ENCODE assay signal across 19 cellular contexts in the genomic region with DNA sequence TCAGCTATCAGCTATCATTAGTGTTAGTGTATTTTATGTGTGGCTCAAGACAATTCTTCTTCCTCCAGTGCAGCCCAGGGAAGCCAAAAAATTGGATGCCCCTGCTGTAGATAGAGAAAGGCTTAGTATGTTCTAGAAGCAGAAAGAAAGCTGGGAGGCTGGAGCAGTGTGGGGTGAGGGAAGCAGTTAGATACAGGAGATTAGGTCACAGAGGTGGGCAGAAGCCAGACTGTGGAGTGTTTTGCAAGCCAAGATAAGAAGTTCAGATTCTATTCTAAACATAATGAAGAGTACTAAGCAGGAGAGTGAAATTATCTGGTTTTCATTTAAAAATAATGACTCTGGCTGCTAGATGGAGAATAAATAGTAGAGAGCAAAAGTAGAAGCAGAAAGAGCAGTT.
DNase-seq lines count a peak whose midpoint lies in the region; ATAC-seq and TF ChIP-seq lines count a peak whose summit lies in the region.
"Had no signal": no experiment of that assay in that cellular context is flagged by ENCODE, and none has a peak within 500 bp of the region (broad histone marks: within the 10 kb centered on the region; RNA-seq: fewer than 3 reads in every experiment).

No MANE protein-coding gene starts in this region.

- H3K9me3 ChIP-seq in SK-N-SH (no peaks in the 10 kb centered on the region), hepatocyte (ENCODE audit: low read depth) (no peaks in the 10 kb centered on the region)
- H3K9me3 ChIP-seq: A549; BLaER1 treated with 17β-estradiol and CSF1 and Interleukin-3, amounts not matched to agents 10 nM and 100 nM; Caco-2 had no signal

- H3K27ac ChIP-seq in SK-N-SH (ENCODE audit: low read depth in 2 of 2, low read length in 1 of 2) (no peak overlapping the region), hepatocyte (no peak overlapping the region)
- H3K27ac ChIP-seq: 22Rv1; BLaER1 treated with 17β-estradiol and CSF1 and Interleukin-3, amounts not matched to agents 10 nM and 100 nM; C4-2B had no signal

- H3K79me2 ChIP-seq in SK-N-SH (ENCODE audit: insufficient read depth), result no peaks in the 10 kb centered on the region
- H3K79me2 ChIP-seq in hepatocyte, result no peaks in the 10 kb centered on the region

- TF ChIP-seq EP300 in SK-N-SH (IDR thresholded peaks at IDR 0.05; ENCODE audit: borderline replicate concordance in 1 of 2, low read depth in 1 of 2, low read length in 1 of 2), result no peak

- H2AFZ ChIP-seq in SK-N-SH (ENCODE audit: low read depth), result peak overlapping the region; percentile 30; the same call in 1 of the 2 replicates
- H2AFZ ChIP-seq in hepatocyte, result no peak overlapping the region

- ATAC-seq in SK-N-SH treated with all-trans-retinoic acid at 6 μM for 48 hours, result no peak
- ATAC-seq in left lobe of liver, result peak; percentile 44
- ATAC-seq in GM18502 (IDR thresholded peaks at IDR 0.05; ENCODE audit: poor library complexity, unreplicated experiment), result no peak
- no peak for ATAC-seq in HG03039 (IDR thresholded peaks at IDR 0.05; ENCODE audit: unreplicated experiment)
- ATAC-seq: A549; CD8-positive, alpha-beta T cell had no signal

- H3K36me3 ChIP-seq in SK-N-SH (replicated peaks in 1 of 2; ENCODE audit: control insufficient read depth in 1 of 2, insufficient read depth in 2 of 2, low read length in 1 of 2) (no peaks in the 10 kb centered on the region), hepatocyte (replicated peaks; ENCODE audit: insufficient read depth, low read depth) (no peaks in the 10 kb centered on the region)
- H3K36me3 ChIP-seq: BLaER1 treated with 17β-estradiol and CSF1 and Interleukin-3, amounts not matched to agents 10 nM and 100 nM had no signal

- peaks cover 9 to 13% of the 10 kb centered on the region in 2 experiments; a peak in 3 of 4 replicates for H3K4me1 ChIP-seq in SK-N-SH (ENCODE audit: control insufficient read depth in 1 of 2, insufficient read depth in 2 of 2, low read depth in 1 of 2, low read length in 1 of 2)
- H3K4me1 ChIP-seq in hepatocyte (ENCODE audit: insufficient read depth), result peaks cover 24% of the 10 kb centered on the region
- H3K4me1 ChIP-seq: BLaER1 treated with 17β-estradiol and CSF1 and Interleukin-3, amounts not matched to agents 10 nM and 100 nM had no signal

- no peak for TF ChIP-seq RAD21 in SK-N-SH (IDR thresholded peaks at IDR 0.05; ENCODE audit: low read length)

- no peak overlapping the region for H3K9ac ChIP-seq in SK-N-SH
- H3K9ac ChIP-seq: BLaER1 treated with 17β-estradiol and CSF1 and Interleukin-3, amounts not matched to agents 10 nM and 100 nM had no signal

- no peaks in the 10 kb centered on the region for H4K20me1 ChIP-seq in SK-N-SH (ENCODE audit: insufficient read depth)
- H4K20me1 ChIP-seq in hepatocyte (ENCODE audit: insufficient read depth, poor library complexity, severe bottlenecking), result no peaks in the 10 kb centered on the region
- H4K20me1 ChIP-seq: BLaER1 treated with 17β-estradiol and CSF1 and Interleukin-3, amounts not matched to agents 10 nM and 100 nM had no signal

- peaks cover 10% of the 10 kb centered on the region for H3F3A ChIP-seq in SK-N-SH (replicated peaks; ENCODE audit: insufficient read depth)

- POLR2A ChIA-PET in SK-N-SH (lab: Yijun Ruan, JAX), result interaction anchor here (0.6 kb wide), 1 partner anchor 203 kb away, joined by 4 read pairs; no protein-coding TSS in a partner anchor

- CTCF ChIA-PET in SK-N-SH (lab: Yijun Ruan, JAX), result interaction anchor here (2.5 kb wide), 1 partner anchor 57 kb away, joined by 7 read pairs; no protein-coding TSS in a partner anchor

- H3K9me2 ChIP-seq in SK-N-SH, result no peaks in the 10 kb centered on the region
- no peaks in the 10 kb centered on the region for H3K9me2 ChIP-seq in hepatocyte (replicated peaks; ENCODE audit: insufficient read depth)

- H3K27me3 ChIP-seq in SK-N-SH (ENCODE audit: insufficient read depth) (no peaks in the 10 kb centered on the region), hepatocyte (no peaks in the 10 kb centered on the region)
- H3K27me3 ChIP-seq: BLaER1 treated with 17β-estradiol and CSF1 and Interleukin-3, amounts not matched to agents 10 nM and 100 nM had no signal

- H3K4me2 ChIP-seq in SK-N-SH (no peak overlapping the region), hepatocyte (no peak overlapping the region)
- H3K4me2 ChIP-seq: A549; BLaER1 treated with 17β-estradiol and CSF1 and Interleukin-3, amounts not matched to agents 10 nM and 100 nM had no signal

- no peak overlapping the region for H3K4me3 ChIP-seq in SK-N-SH (ENCODE audit: low read depth in 2 of 2, low read length in 1 of 2)
- H3K4me3 ChIP-seq in hepatocyte, result no peak overlapping the region
- H3K4me3 ChIP-seq: A549; BLaER1 treated with 17β-estradiol and CSF1 and Interleukin-3, amounts not matched to agents 10 nM and 100 nM had no signal

- TF ChIP-seq CTCF in SK-N-SH (IDR thresholded peaks at IDR 0.05), result no peak
- no peak for TF ChIP-seq CTCF in hepatocyte (IDR thresholded peaks at IDR 0.05; ENCODE audit: poor library complexity)

- no peak for DNase-seq in SK-N-SH
- peak; percentile 20 for DNase-seq in OCI-M1 (lab: John Stamatoyannopoulos, UW)
- DNase-seq in amniotic epithelial cell (ENCODE audit: low read depth), result peak; percentile 73
- DNase-seq in left lobe of liver (ENCODE audit: low spot score), result no peak
- DNase-seq in hepatocyte (ENCODE audit: low spot score), result no peak
- DNase-seq: AML-193; Caco-2; Calu3; CD4-positive, alpha-beta T cell; CD8-positive, alpha-beta T cell; DMS79 treated with DMSO at 0.1 percent for 48 hours; GF-D8 had no signal

TF ChIP-seq in SK-N-SH, 30 proteins besides CTCF, POLR2A, EP300 and RAD21:
- TF ChIP-seq POLR2AphosphoS5 (IDR thresholded peaks at IDR 0.05; ENCODE audit: low read depth, low read length) (no peak), EZH2phosphoT487 (IDR thresholded peaks at IDR 0.05; ENCODE audit: borderline replicate concordance, low read depth) (no peak)
- TF ChIP-seq, protein P1, sequence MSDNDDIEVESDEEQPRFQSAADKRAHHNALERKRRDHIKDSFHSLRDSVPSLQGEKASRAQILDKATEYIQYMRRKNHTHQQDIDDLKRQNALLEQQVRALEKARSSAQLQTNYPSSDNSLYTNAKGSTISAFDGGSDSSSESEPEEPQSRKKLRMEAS (IDR thresholded peaks at IDR 0.05; ENCODE audit: low read depth), result no peak

TF ChIP-seq in SK-N-SH treated with all-trans-retinoic acid at 6 μM for 48 hours, 23 proteins besides CTCF, POLR2A, EP300 and RAD21:
- TF ChIP-seq TOX (CRISPR knock-in tag; IDR thresholded peaks at IDR 0.05; ENCODE audit: borderline replicate concordance) (no peak), BACH2 (CRISPR knock-in tag; IDR thresholded peaks at IDR 0.05; ENCODE audit: borderline replicate concordance) (no peak), TCF4 (CRISPR knock-in tag; IDR thresholded peaks at IDR 0.05; ENCODE audit: borderline replicate concordance) (no peak), CREB5 (CRISPR knock-in tag; IDR thresholded peaks at IDR 0.05; ENCODE audit: low read depth) (no peak), CSDC2 (CRISPR knock-in tag; IDR thresholded peaks at IDR 0.05) (no peak), ZNF565 (CRISPR knock-in tag; conservative IDR thresholded peaks at IDR 0.05; ENCODE audit: low read depth) (no peak), CSRNP3 (CRISPR knock-in tag; IDR thresholded peaks at IDR 0.05) (no peak), ISL1 (CRISPR knock-in tag; IDR thresholded peaks at IDR 0.05) (no peak), SNAI2 (CRISPR knock-in tag; IDR thresholded peaks at IDR 0.05) (no peak), ZFP30 (CRISPR knock-in tag; IDR thresholded peaks at IDR 0.05) (no peak), PPARA (CRISPR knock-in tag; IDR thresholded peaks at IDR 0.05; ENCODE audit: borderline replicate concordance) (no peak), ARNTL (CRISPR knock-in tag; IDR thresholded peaks at IDR 0.05; ENCODE audit: borderline replicate concordance, low read depth) (no peak)
- TF ChIP-seq, protein P2, sequence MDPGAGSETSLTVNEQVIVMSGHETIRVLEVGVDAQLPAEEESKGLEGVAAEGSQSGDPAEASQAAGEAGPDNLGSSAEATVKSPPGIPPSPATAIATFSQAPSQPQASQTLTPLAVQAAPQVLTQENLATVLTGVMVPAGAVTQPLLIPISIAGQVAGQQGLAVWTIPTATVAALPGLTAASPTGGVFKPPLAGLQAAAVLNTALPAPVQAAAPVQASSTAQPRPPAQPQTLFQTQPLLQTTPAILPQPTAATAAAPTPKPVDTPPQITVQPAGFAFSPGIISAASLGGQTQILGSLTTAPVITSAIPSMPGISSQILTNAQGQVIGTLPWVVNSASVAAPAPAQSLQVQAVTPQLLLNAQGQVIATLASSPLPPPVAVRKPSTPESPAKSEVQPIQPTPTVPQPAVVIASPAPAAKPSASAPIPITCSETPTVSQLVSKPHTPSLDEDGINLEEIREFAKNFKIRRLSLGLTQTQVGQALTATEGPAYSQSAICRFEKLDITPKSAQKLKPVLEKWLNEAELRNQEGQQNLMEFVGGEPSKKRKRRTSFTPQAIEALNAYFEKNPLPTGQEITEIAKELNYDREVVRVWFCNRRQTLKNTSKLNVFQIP (CRISPR knock-in tag; IDR thresholded peaks at IDR 0.05; ENCODE audit: borderline replicate concordance, low read depth), result no peak

Comparison
In these comparisons a context has a peak if more than half of its experiments do, and no peak if none do; other contexts are left out.
1. DNase-seq: peak in OCI-M1 (single experiment) and amniotic epithelial cell (single experiment); none in SK-N-SH (single experiment), left lobe of liver (single experiment) and hepatocyte (single experiment).